ENCODE assay signal across 14 cellular contexts in the genomic region with DNA sequence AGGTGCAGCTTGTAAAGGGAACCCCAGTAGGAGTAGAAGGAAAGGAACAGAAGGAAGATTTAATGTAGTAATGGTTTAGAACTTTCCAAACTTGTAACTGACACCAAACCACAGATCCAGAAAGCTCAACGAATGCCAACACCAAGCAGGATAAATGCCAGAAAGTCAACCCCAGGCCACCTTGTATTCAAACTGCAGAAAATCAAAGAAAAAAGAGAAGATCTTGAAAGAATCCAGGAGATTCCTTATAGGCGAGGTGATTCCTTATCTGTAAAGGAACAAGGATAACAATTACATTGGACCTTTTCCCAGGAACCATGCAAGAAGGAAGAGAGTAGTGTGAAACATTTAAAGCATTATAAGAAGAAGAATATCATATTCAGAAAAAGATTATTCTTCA.
DNase-seq lines count a peak whose midpoint lies in the region; ATAC-seq and TF ChIP-seq lines count a peak whose summit lies in the region.
"Had no signal": no experiment of that assay in that cellular context is flagged by ENCODE, and none has a peak within 500 bp of the region (broad histone marks: within the 10 kb centered on the region; RNA-seq: fewer than 3 reads in every experiment).

No MANE protein-coding gene starts in this region.

- TF ChIP-seq CTCF in Panc1 (IDR thresholded peaks at IDR 0.05) (no peak), coronary artery (IDR thresholded peaks at IDR 0.05) (no peak), osteoblast (IDR thresholded peaks at IDR 0.05; ENCODE audit: extremely low read depth, low read depth, low read length) (no peak)

- CTCF ChIA-PET in Panc1 (lab: Charles Lee), result no interaction called here

- BruUV-seq in Panc1 (replicated peaks; lab: Mats Ljungman, UMichigan), result TSS peak; percentile 43

- no peak for ATAC-seq in Panc1
- ATAC-seq: GM23338 had no signal

- H3K4me1 ChIP-seq in Panc1 (ENCODE audit: control insufficient read depth, insufficient read depth, low read length), result peaks cover 5% of the 10 kb centered on the region; the same call in 1 of the 2 replicates
- H3K4me1 ChIP-seq in osteoblast (ENCODE audit: insufficient read depth, low read length), result no peaks in the 10 kb centered on the region
- H3K4me1 ChIP-seq: BE2C had no signal

- POLR2A ChIA-PET in Panc1 (lab: Charles Lee), result no interaction called here

- no peak for DNase-seq in Panc1 (ENCODE audit: low read depth, low spot score)
- DNase-seq in coronary artery (ENCODE audit: low spot score), result peak; percentile 4
- DNase-seq in osteoblast (ENCODE audit: insufficient read length, low spot score, missing footprints), result peak; percentile 76
- no peak for DNase-seq in NCI-H2107 treated with DMSO at 0.1 percent for 48 hours (lab: John Stamatoyannopoulos, UW; ENCODE audit: unreplicated experiment)
- DNase-seq in NCI-H2081 (lab: John Stamatoyannopoulos, UW), result no peak
- no peak for DNase-seq in SKM-1 (lab: John Stamatoyannopoulos, UW; ENCODE audit: unreplicated experiment)
- DNase-seq: ACHN; BE2C; C1 segment of cervical spinal cord; CD4-positive, CD25-positive, alpha-beta regulatory T cell; COR-L47; DMS 273 treated with DMSO at 0.1 percent for 48 hours; HCEC 1CT had no signal

- H3K27ac ChIP-seq in Panc1 (ENCODE audit: low read length) (no peak overlapping the region), coronary artery (no peak overlapping the region), osteoblast (ENCODE audit: low read depth, low read length) (no peak overlapping the region)

- no peaks in the 10 kb centered on the region for H3K36me3 ChIP-seq in Panc1 (ENCODE audit: control insufficient read depth, insufficient read depth, low read length)
- H3K36me3 ChIP-seq in osteoblast (ENCODE audit: insufficient read depth, low read length), result peaks cover 7% of the 10 kb centered on the region
- H3K36me3 ChIP-seq: BE2C had no signal

- H3K9me3 ChIP-seq in Panc1 (ENCODE audit: control insufficient read depth, insufficient read depth, low read depth, low read length), result peaks cover 35% of the 10 kb centered on the region
- no peaks in the 10 kb centered on the region for H3K9me3 ChIP-seq in osteoblast (ENCODE audit: low read depth, low read length)
- H3K9me3 ChIP-seq: BE2C had no signal

- H3K79me2 ChIP-seq in osteoblast (ENCODE audit: insufficient read depth, low read length), result peaks cover 3% of the 10 kb centered on the region

- intact Hi-C loops in Panc1 (cut with micrococcal nuclease; ENCODE audit: unreplicated experiment), result no loop called here

- in situ Hi-C loops in Panc1 (cut with HindIII; ENCODE audit: low pct_unique_long_range_greater_than_20kb, low sequenced_read_pairs), result no loop called here

- no peak overlapping the region for H2AFZ ChIP-seq in osteoblast (ENCODE audit: low read length)
- H2AFZ ChIP-seq: GM23338 had no signal

- no peak overlapping the region for H3K4me2 ChIP-seq in osteoblast (ENCODE audit: insufficient read depth, low read length)
- H3K4me2 ChIP-seq: GM23338 had no signal

- H3K4me3 ChIP-seq in Panc1 (ENCODE audit: low read depth in 2 of 2, low read length in 2 of 2) (no peak overlapping the region), coronary artery (no peak overlapping the region), osteoblast (ENCODE audit: insufficient read depth, low read length) (no peak overlapping the region)
- H3K4me3 ChIP-seq: GM23338 had no signal

- H3K27me3 ChIP-seq in Panc1 (ENCODE audit: control insufficient read depth, insufficient read depth, low read length) (no peaks in the 10 kb centered on the region), osteoblast (ENCODE audit: insufficient read depth, low read length) (no peaks in the 10 kb centered on the region)
- H3K27me3 ChIP-seq: BE2C had no signal

- peaks cover 13% of the 10 kb centered on the region for H4K20me1 ChIP-seq in osteoblast (ENCODE audit: insufficient read depth, low read length)

Comparison
In these comparisons a context has a peak if more than half of its experiments do, and no peak if none do; other contexts are left out.
1. DNase-seq: peak in coronary artery (single experiment) and osteoblast (single experiment); none in Panc1 (single experiment), NCI-H2107 treated with DMSO at 0.1 percent for 48 hours (single experiment), NCI-H2081 (0 of 2) and SKM-1 (single experiment).